In the genomic region with DNA sequence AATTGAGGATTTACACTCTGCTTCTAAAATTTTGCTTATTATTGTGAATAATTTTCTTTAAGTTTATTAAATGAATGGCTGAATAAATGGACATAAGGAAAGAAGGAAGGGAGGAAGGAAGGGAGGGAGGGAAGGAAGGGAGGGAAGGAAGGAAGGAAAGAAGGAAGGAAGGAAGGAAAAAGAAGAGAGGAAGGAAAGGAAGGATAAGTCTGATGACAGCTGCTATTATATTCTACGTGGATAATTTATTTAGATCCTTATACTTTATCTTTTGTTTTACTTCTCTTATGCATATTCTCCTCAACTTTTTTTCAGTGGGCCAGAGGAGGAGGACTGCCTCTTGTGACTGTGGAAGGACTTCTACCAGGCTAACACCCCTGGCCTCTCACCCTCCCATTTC, we compare ENCODE assay signal across 35 cellular contexts. TPM values are rescaled to one million over a fixed set of nuclear protein-coding genes. Genes with fewer than 3 reads are reported as not detected.
"Had no signal": no experiment of that assay in that cellular context is flagged by ENCODE, and none has a peak within 500 bp of the region (broad histone marks: within the 10 kb centered on the region; RNA-seq: fewer than 3 reads in every experiment).

No MANE protein-coding gene starts in this region.

- H3K27me3 ChIP-seq: esophagus muscularis mucosa, foreskin keratinocyte, gastrocnemius medialis, heart left ventricle had no signal

- H3K27ac ChIP-seq: brain microvascular endothelial cell, foreskin keratinocyte, gastrocnemius medialis had no signal

- FAIRE-seq: astrocyte, bronchial epithelial cell had no signal

- H3K4me3 ChIP-seq: coronary artery, esophagus muscularis mucosa, gastrocnemius medialis, heart left ventricle had no signal

- H3K36me3 Mint-ChIP-seq: activated naive CD4-positive, alpha-beta T cell treated with anti-CD3 and anti-CD28 coated beads, Interleukin-2, amount 10 ng/mL, durations not matched to agents 7 days and 5 days; activated naive CD8-positive, alpha-beta T cell had no signal

- H3K9me3 ChIP-seq: esophagus muscularis mucosa, gastrocnemius medialis, heart left ventricle had no signal

- H3K4me3 Mint-ChIP-seq: activated CD4-positive, alpha-beta memory T cell treated with anti-CD3 and anti-CD28 coated beads, Interleukin-2, amount 10 ng/mL, durations not matched to agents 7 days and 5 days; activated CD4-positive, alpha-beta T cell treated with anti-CD3 and anti-CD28 coated beads for 36 hours; activated CD4-positive, alpha-beta T cell treated with anti-CD3 and anti-CD28 coated beads, Interleukin-2, amount 10 ng/mL, durations not matched to agents 24 days and 14 days; activated naive CD4-positive, alpha-beta T cell treated with anti-CD3 and anti-CD28 coated beads, Interleukin-2, amount 10 ng/mL, durations not matched to agents 7 days and 5 days; activated naive CD8-positive, alpha-beta T cell; activated T-cell treated with anti-CD3 and anti-CD28 coated beads, Interleukin-2, amount 50 U/mL, for 24 hours; activated T-cell treated with anti-CD3 and anti-CD28 coated beads, Interleukin-2, amount 50 U/mL, for 72 hours; central memory CD8-positive, alpha-beta T cell; effector memory CD8-positive, alpha-beta T cell; T-helper 1 cell treated with Interleukin-12 subunit alpha and Interleukin-12 subunit beta and Interleukin-4 antibody, amounts not matched to agents 30 μg/mL and 1 μg/mL, for 36 hours had no signal

- H3K27ac Mint-ChIP-seq: activated CD4-positive, alpha-beta memory T cell treated with anti-CD3 and anti-CD28 coated beads, Interleukin-2, amount 10 ng/mL, durations not matched to agents 7 days and 5 days; activated CD4-positive, alpha-beta T cell treated with anti-CD3 and anti-CD28 coated beads for 36 hours; activated CD4-positive, alpha-beta T cell treated with anti-CD3 and anti-CD28 coated beads, Interleukin-2, amount 10 ng/mL, durations not matched to agents 24 days and 14 days; activated naive CD4-positive, alpha-beta T cell treated with anti-CD3 and anti-CD28 coated beads, Interleukin-2, amount 10 ng/mL, durations not matched to agents 7 days and 5 days; activated naive CD8-positive, alpha-beta T cell; activated T-cell treated with anti-CD3 and anti-CD28 coated beads, Interleukin-2, amount 50 U/mL, for 24 hours; activated T-cell treated with anti-CD3 and anti-CD28 coated beads, Interleukin-2, amount 50 U/mL, for 72 hours; effector memory CD8-positive, alpha-beta T cell; T-helper 1 cell treated with Interleukin-12 subunit alpha and Interleukin-12 subunit beta and Interleukin-4 antibody, amounts not matched to agents 30 μg/mL and 1 μg/mL, for 36 hours had no signal

- H3K4me1 ChIP-seq: foreskin keratinocyte, gastrocnemius medialis had no signal

- H3K9me3 Mint-ChIP-seq: activated CD4-positive, alpha-beta memory T cell treated with anti-CD3 and anti-CD28 coated beads, Interleukin-2, amount 10 ng/mL, durations not matched to agents 7 days and 5 days; activated CD4-positive, alpha-beta T cell treated with anti-CD3 and anti-CD28 coated beads, Interleukin-2, amount 10 ng/mL, durations not matched to agents 24 days and 14 days; activated naive CD4-positive, alpha-beta T cell treated with anti-CD3 and anti-CD28 coated beads, Interleukin-2, amount 10 ng/mL, durations not matched to agents 7 days and 5 days; activated T-cell treated with anti-CD3 and anti-CD28 coated beads, Interleukin-2, amount 50 U/mL, for 24 hours; activated T-cell treated with anti-CD3 and anti-CD28 coated beads, Interleukin-2, amount 50 U/mL, for 72 hours; central memory CD8-positive, alpha-beta T cell; effector memory CD8-positive, alpha-beta T cell; T-helper 1 cell treated with Interleukin-12 subunit alpha and Interleukin-12 subunit beta and Interleukin-4 antibody, amounts not matched to agents 30 μg/mL and 1 μg/mL, for 36 hours had no signal

- ATAC-seq: activated CD4-positive, alpha-beta T cell treated with anti-CD3 and anti-CD28 coated beads for 36 hours; activated T-cell treated with anti-CD3 and anti-CD28 coated beads, Interleukin-2, amount 50 U/mL, for 72 hours; effector memory CD8-positive, alpha-beta T cell; foreskin keratinocyte; gastrocnemius medialis had no signal

- DNase-seq: activated CD4-positive, alpha-beta memory T cell treated with anti-CD3 and anti-CD28 coated beads, Interleukin-2, amount 10 ng/mL, durations not matched to agents 7 days and 5 days; activated CD4-positive, alpha-beta T cell treated with anti-CD3 and anti-CD28 coated beads for 36 hours; activated CD4-positive, alpha-beta T cell treated with anti-CD3 and anti-CD28 coated beads, Interleukin-2, amount 10 ng/mL, durations not matched to agents 24 days and 14 days; activated CD4-positive, CD25-positive, alpha-beta regulatory T cell; activated CD4-positive, CD25-positive, alpha-beta regulatory T cell treated with anti-CD3 and anti-CD28 coated beads, Interleukin-2, amount 50 U/mL, for 72 hours; activated CD8-positive, alpha-beta memory T cell treated with anti-CD3 and anti-CD28 coated beads, Interleukin-2, amount 50 U/mL, for 48 hours; activated gamma-delta T cell; activated naive CD4-positive, alpha-beta T cell; activated naive CD4-positive, alpha-beta T cell treated with anti-CD3 and anti-CD28 coated beads, Interleukin-2, amount 10 ng/mL, durations not matched to agents 7 days and 5 days; activated T-cell treated with anti-CD3 and anti-CD28 coated beads for 4 hours; activated T-cell treated with anti-CD3 and anti-CD28 coated beads, Interleukin-2, amount 50 U/mL, for 24 hours; activated T-cell treated with anti-CD3 and anti-CD28 coated beads, Interleukin-2, amount 50 U/mL, for 72 hours; amniotic stem cell; anterior cingulate cortex; brain microvascular endothelial cell; dermis blood vessel endothelial cell; effector CD4-positive, alpha-beta T cell; effector memory CD8-positive, alpha-beta T cell; erythroblast; foreskin keratinocyte; gastrocnemius medialis; glutamatergic neuron; heart left ventricle; T-helper 9 cell had no signal

- H3K4me1 Mint-ChIP-seq: activated CD4-positive, alpha-beta memory T cell treated with anti-CD3 and anti-CD28 coated beads, Interleukin-2, amount 10 ng/mL, durations not matched to agents 7 days and 5 days; activated CD4-positive, alpha-beta T cell treated with anti-CD3 and anti-CD28 coated beads for 36 hours; activated CD4-positive, alpha-beta T cell treated with anti-CD3 and anti-CD28 coated beads, Interleukin-2, amount 10 ng/mL, durations not matched to agents 24 days and 14 days; activated naive CD4-positive, alpha-beta T cell treated with anti-CD3 and anti-CD28 coated beads, Interleukin-2, amount 10 ng/mL, durations not matched to agents 7 days and 5 days; central memory CD8-positive, alpha-beta T cell had no signal

- H3K36me3 ChIP-seq: brain microvascular endothelial cell, esophagus muscularis mucosa, gastrocnemius medialis, heart left ventricle had no signal

RNA-seq across cellular contexts. Expression of a gene that starts 17.4 kb away (rescaled TPM):
- total RNA-seq: activated CD4-positive, alpha-beta memory T cell treated with anti-CD3 and anti-CD28 coated beads, Interleukin-2, amount 10 ng/mL, durations not matched to agents 7 days and 5 days; activated CD4-positive, alpha-beta T cell treated with anti-CD3 and anti-CD28 coated beads for 36 hours; activated CD4-positive, alpha-beta T cell treated with anti-CD3 and anti-CD28 coated beads, Interleukin-2, amount 10 ng/mL, durations not matched to agents 24 days and 14 days; activated T-cell treated with anti-CD3 and anti-CD28 coated beads, Interleukin-2, amount 50 U/mL, for 72 hours; bronchial epithelial cell; cardiac septum; T-helper 2 cell treated with Interferon-gamma antibody and Interleukin-4, amounts not matched to agents 100 ng/mL and 5 ng/mL, for 36 hours had no signal
- polyA plus RNA-seq: heart left ventricle had no signal

RNA-seq across cellular contexts. Expression of a gene that starts 34.0 kb away (rescaled TPM):
- total RNA-seq: activated CD4-positive, alpha-beta memory T cell treated with anti-CD3 and anti-CD28 coated beads, Interleukin-2, amount 10 ng/mL, durations not matched to agents 7 days and 5 days; activated CD4-positive, alpha-beta T cell treated with anti-CD3 and anti-CD28 coated beads for 36 hours; activated CD4-positive, alpha-beta T cell treated with anti-CD3 and anti-CD28 coated beads, Interleukin-2, amount 10 ng/mL, durations not matched to agents 24 days and 14 days; activated T-cell treated with anti-CD3 and anti-CD28 coated beads, Interleukin-2, amount 50 U/mL, for 72 hours; astrocyte; bronchial epithelial cell; cardiac septum; cerebellum; dermis blood vessel endothelial cell; esophagus muscularis mucosa; foreskin keratinocyte; gastrocnemius medialis; heart left ventricle; T-helper 2 cell treated with Interferon-gamma antibody and Interleukin-4, amounts not matched to agents 100 ng/mL and 5 ng/mL, for 36 hours had no signal
- polyA plus RNA-seq: adipose tissue, foreskin keratinocyte, heart left ventricle had no signal
